1 cellular context compared by ENCODE assay signal in genomic region chr6:74966712-74967111, GRCh38.
A peak's percentile ranks its signal among the peaks of the same experiment; 100 is the strongest.
TF ChIP-seq lines count a peak whose summit lies in the region.

No MANE protein-coding gene starts in this region.

TF ChIP-seq in HepG2, 621 proteins besides CTCF, POLR2A, EP300 and RAD21 (continued from another document):
- TF ChIP-seq FUBP1 (CRISPR knock-in tag; IDR thresholded peaks at IDR 0.05; ENCODE audit: borderline replicate concordance) (no peak), MAFF (IDR thresholded peaks at IDR 0.05; ENCODE audit: low read depth, low read length) (peak; percentile 27; the same call in 1 of the 2 replicates), SRY (CRISPR knock-in tag; IDR thresholded peaks at IDR 0.05) (no peak), ZBTB7B (CRISPR knock-in tag; IDR thresholded peaks at IDR 0.05) (no peak), HCFC1 (IDR thresholded peaks at IDR 0.05; ENCODE audit: low read depth, low read length) (no peak), POLR2AphosphoS5 (IDR thresholded peaks at IDR 0.05; ENCODE audit: low read depth, low read length) (no peak), USF2 (IDR thresholded peaks at IDR 0.05; ENCODE audit: low read depth, low read length) (no peak), USF2 (CRISPR knock-in tag; IDR thresholded peaks at IDR 0.05; ENCODE audit: borderline replicate concordance) (no peak), ZNF549 (CRISPR knock-in tag; IDR thresholded peaks at IDR 0.05) (no peak), ERF (CRISPR knock-in tag; IDR thresholded peaks at IDR 0.05) (no peak), ZNF570 (CRISPR knock-in tag; IDR thresholded peaks at IDR 0.05; ENCODE audit: borderline replicate concordance) (no peak), GMEB1 (CRISPR knock-in tag; IDR thresholded peaks at IDR 0.05; ENCODE audit: borderline replicate concordance) (no peak), MAFK (conservative IDR thresholded peaks at IDR 0.05 in 1 of 2, IDR thresholded peaks at IDR 0.05 in 1 of 2; ENCODE audit: low read length in 2 of 2) (peak in 1 of 2 experiments; percentile 65; a peak in 2 of 4 replicates)
